ENCODE assay signal across 1 cellular context in the genomic region with DNA sequence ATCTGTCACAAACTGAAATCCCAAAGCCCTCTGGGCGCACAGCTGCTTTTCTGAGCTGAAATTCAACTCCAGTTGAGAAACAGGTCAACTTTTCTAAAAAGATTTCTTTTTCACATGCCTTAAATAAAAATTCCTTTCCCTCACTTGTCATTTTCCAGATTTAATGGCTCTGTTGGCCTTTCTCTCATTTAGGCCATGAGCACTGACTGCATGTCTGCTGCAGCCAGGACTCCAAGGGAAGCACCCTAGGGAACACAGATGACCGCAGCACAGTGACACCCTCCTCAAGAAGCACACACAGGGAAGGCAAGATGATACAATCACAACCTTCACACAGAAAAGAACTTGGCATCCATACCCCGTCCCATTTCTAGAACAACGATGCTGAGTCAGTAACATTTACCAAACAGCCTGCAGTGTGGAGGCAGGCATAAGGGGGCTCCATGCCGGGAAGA.
TF ChIP-seq lines count a peak whose summit lies in the region.

No MANE protein-coding gene starts in this region.

TF ChIP-seq in WTC11, 78 proteins besides CTCF, POLR2A, EP300 and RAD21 (continued from another document):
- TF ChIP-seq NR3C1 (CRISPR knock-in tag; conservative IDR thresholded peaks at IDR 0.05; ENCODE audit: low read depth) (no peak), FOXJ3 (CRISPR knock-in tag; IDR thresholded peaks at IDR 0.05; ENCODE audit: borderline replicate concordance) (no peak), SOX15 (CRISPR knock-in tag; IDR thresholded peaks at IDR 0.05) (no peak), MXD4 (CRISPR knock-in tag; IDR thresholded peaks at IDR 0.05; ENCODE audit: borderline replicate concordance) (no peak), TEAD1 (CRISPR knock-in tag; IDR thresholded peaks at IDR 0.05) (no peak), ZNF416 (CRISPR knock-in tag; IDR thresholded peaks at IDR 0.05) (no peak), ETV6 (CRISPR knock-in tag; IDR thresholded peaks at IDR 0.05) (no peak)
- TF ChIP-seq, protein P1, sequence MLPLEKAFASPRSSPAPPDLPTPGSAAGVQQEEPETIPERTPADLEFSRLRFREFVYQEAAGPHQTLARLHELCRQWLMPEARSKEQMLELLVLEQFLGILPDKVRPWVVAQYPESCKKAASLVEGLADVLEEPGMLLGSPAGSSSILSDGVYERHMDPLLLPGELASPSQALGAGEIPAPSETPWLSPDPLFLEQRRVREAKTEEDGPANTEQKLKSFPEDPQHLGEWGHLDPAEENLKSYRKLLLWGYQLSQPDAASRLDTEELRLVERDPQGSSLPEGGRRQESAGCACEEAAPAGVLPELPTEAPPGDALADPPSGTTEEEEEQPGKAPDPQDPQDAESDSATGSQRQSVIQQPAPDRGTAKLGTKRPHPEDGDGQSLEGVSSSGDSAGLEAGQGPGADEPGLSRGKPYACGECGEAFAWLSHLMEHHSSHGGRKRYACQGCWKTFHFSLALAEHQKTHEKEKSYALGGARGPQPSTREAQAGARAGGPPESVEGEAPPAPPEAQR (CRISPR knock-in tag; IDR thresholded peaks at IDR 0.05) = no peak
